8 cellular contexts compared by ENCODE assay signal in genomic region chr19:55598719-55599467, GRCh38. TPM values are rescaled to one million over a fixed set of nuclear protein-coding genes. Genes with fewer than 3 reads are reported as not detected.
DNase-seq lines count a peak whose midpoint lies in the region; ATAC-seq and TF ChIP-seq lines count a peak whose summit lies in the region.

No MANE protein-coding gene starts in this region.

- DNase-seq in NCI-H2107 treated with DMSO at 0.1 percent for 48 hours (lab: John Stamatoyannopoulos, UW; ENCODE audit: unreplicated experiment) (peak; percentile 68), UCSD-AML1 (lab: John Stamatoyannopoulos, UW; ENCODE audit: unreplicated experiment) (peak; percentile 96), brain microvascular endothelial cell (peak; percentile 94)

- TF ChIP-seq CTCF in 22Rv1 (IDR thresholded peaks at IDR 0.05) (no peak), brain microvascular endothelial cell (IDR thresholded peaks at IDR 0.05; ENCODE audit: low read depth, low read length, missing control alignments) (no peak)

- H3K36me3 ChIP-seq in brain microvascular endothelial cell (replicated peaks), result peaks cover 23% of the 10 kb centered on the region
- H3K36me3 ChIP-seq in skeletal muscle tissue (ENCODE audit: control insufficient read depth in 3 of 3, insufficient read depth in 3 of 3, low read length in 3 of 3), result peaks cover 8 to 23% (median 18%) of the 10 kb centered on the region in 3 donors

- H3K27me3 ChIP-seq in brain microvascular endothelial cell (replicated peaks) (no peaks in the 10 kb centered on the region), skeletal muscle tissue (ENCODE audit: control insufficient read depth in 3 of 3, insufficient read depth in 3 of 3, low read length in 3 of 3) (no peaks in the 10 kb centered on the region)

- H3K9me3 ChIP-seq in iPS-18c (ENCODE audit: control insufficient read depth, insufficient read depth, low read length) (no peaks in the 10 kb centered on the region), skeletal muscle tissue (ENCODE audit: control insufficient read depth in 3 of 3, low read length in 3 of 3) (no peaks in the 10 kb centered on the region)

- in situ Hi-C loops in brain microvascular endothelial cell (cut with HindIII; ENCODE audit: low pct_ligation_motif_present, low sequenced_read_pairs), result no loop called here

- peaks cover 14 to 20% (median 17%) of the 10 kb centered on the region in 3 donors for H3K4me1 ChIP-seq in skeletal muscle tissue (ENCODE audit: control insufficient read depth in 3 of 3, insufficient read depth in 3 of 3, low read length in 3 of 3)

- H3K9ac ChIP-seq in skeletal muscle tissue (ENCODE audit: low read depth in 1 of 3, low read length in 3 of 3), result peak overlapping the region; percentile 77 to 95 (median 94)

- H3K4me3 ChIP-seq in brain microvascular endothelial cell (ENCODE audit: low read depth, low read length) (peak overlapping the region; percentile 79), iPS-18c (ENCODE audit: insufficient read depth, low read depth, low read length) (peak overlapping the region; percentile 77), skeletal muscle tissue (ENCODE audit: low read length in 3 of 3) (peak overlapping the region; percentile 77 to 95 (median 79))

- peak overlapping the region; percentile 98 for H3K27ac ChIP-seq in 22Rv1
- H3K27ac ChIP-seq in brain microvascular endothelial cell, result peak overlapping the region; percentile 98
- H3K27ac ChIP-seq in skeletal muscle tissue (ENCODE audit: low read depth, low read length), result peak overlapping the region; percentile 98

- peak; percentile 31 for ATAC-seq in GM18520 (IDR thresholded peaks at IDR 0.05; ENCODE audit: unreplicated experiment)
- ATAC-seq in HG03060 (IDR thresholded peaks at IDR 0.05; ENCODE audit: low read depth, unreplicated experiment), result peak; percentile 62

RNA-seq across cellular contexts. Expression of gene FIZ1, which starts 0.4 kb away (rescaled TPM):
- under 0.01 TPM for total RNA-seq in skeletal muscle tissue

RNA-seq across cellular contexts. Expression of gene ZNF524, which starts 1.2 kb away (rescaled TPM):
- 4.7 TPM for total RNA-seq in skeletal muscle tissue

RNA-seq across cellular contexts. Expression of gene ZNF865, which starts 6.6 kb away (rescaled TPM):
- total RNA-seq in skeletal muscle tissue, result 1.0 TPM

RNA-seq across cellular contexts. Expression of gene ZNF579, which starts 18.2 kb away (rescaled TPM):
- 1.6 TPM for total RNA-seq in skeletal muscle tissue

RNA-seq across cellular contexts. Expression of gene ZNF784, which starts 25.5 kb away (rescaled TPM):
- 8.9 TPM for total RNA-seq in skeletal muscle tissue

Comparison
In these comparisons a context has a peak if more than half of its experiments do, and no peak if none do; other contexts are left out.
1. Peak in every context shown above with its lines: DNase-seq, ATAC-seq, H3K4me3 ChIP-seq and H3K27ac ChIP-seq.